ENCODE assay signal across 13 cellular contexts in genomic region chr11:63534895-63535461, GRCh38. TPM values are rescaled to one million over a fixed set of nuclear protein-coding genes. Genes with fewer than 3 reads are reported as not detected.
A peak's percentile ranks its signal among the peaks of the same experiment; 100 is the strongest.
DNase-seq lines count a peak whose midpoint lies in the region; ATAC-seq and TF ChIP-seq lines count a peak whose summit lies in the region.
"Had no signal": no experiment of that assay in that cellular context is flagged by ENCODE, and none has a peak within 500 bp of the region (broad histone marks: within the 10 kb centered on the region; RNA-seq: fewer than 3 reads in every experiment).

No MANE protein-coding gene starts in this region.

- no peak for TF ChIP-seq POLR2A in stomach (IDR thresholded peaks at IDR 0.05)

- intact Hi-C loops in stomach (cut with DNase I; ENCODE audit: low total_unique reads) (no loop called here), posterior vena cava (cut with DNase I) (no loop called here)

- H3K4me1 ChIP-seq in stomach, result peaks cover 39 to 67% (median 47%) of the 10 kb centered on the region in 4 donors

- H3K9me3 ChIP-seq in stomach, result no peaks in the 10 kb centered on the region

- no peak for TF ChIP-seq CTCF in stomach (IDR thresholded peaks at IDR 0.05)

- peaks cover 93% of the 10 kb centered on the region for H3K4me1 Mint-ChIP-seq in activated naive CD4-positive, alpha-beta T cell treated with anti-CD3 and anti-CD28 coated beads, Interleukin-2, amount 50 U/mL, for 24 hours

- TF ChIP-seq EP300 in stomach (IDR thresholded peaks at IDR 0.05), result no peak

- DNase-seq in activated naive CD4-positive, alpha-beta T cell treated with Interleukin-2 at 50 U/mL for 16 hours, result peak; percentile 17
- DNase-seq in activated naive CD4-positive, alpha-beta T cell treated with anti-CD3 and anti-CD28 coated beads, Interleukin-2, amount 50 U/mL, for 16 hours, result no peak
- no peak for DNase-seq in stomach
- DNase-seq in posterior vena cava (ENCODE audit: low spot score), result no peak
- DNase-seq in DMS79 (lab: John Stamatoyannopoulos, UW), result no peak
- no peak for DNase-seq in foreskin melanocyte
- DNase-seq: activated CD8-positive, alpha-beta memory T cell treated with anti-CD3 and anti-CD28 coated beads for 24 hours; cerebellar nuclear complex; foreskin keratinocyte; NCI-H187 had no signal

- peak overlapping the region; percentile 30 for H3K4me3 Mint-ChIP-seq in activated naive CD4-positive, alpha-beta T cell treated with anti-CD3 and anti-CD28 coated beads, Interleukin-2, amount 50 U/mL, for 24 hours

- H3K27me3 Mint-ChIP-seq in activated naive CD4-positive, alpha-beta T cell treated with anti-CD3 and anti-CD28 coated beads, Interleukin-2, amount 50 U/mL, for 24 hours, result no peaks in the 10 kb centered on the region

- ATAC-seq in HG03175 (IDR thresholded peaks at IDR 0.05; ENCODE audit: unreplicated experiment), result peak; percentile 34
- ATAC-seq: foreskin keratinocyte had no signal

- H3K36me3 Mint-ChIP-seq in activated naive CD4-positive, alpha-beta T cell treated with anti-CD3 and anti-CD28 coated beads, Interleukin-2, amount 50 U/mL, for 24 hours, result no peaks in the 10 kb centered on the region

- H3K9me3 Mint-ChIP-seq in activated naive CD4-positive, alpha-beta T cell treated with anti-CD3 and anti-CD28 coated beads, Interleukin-2, amount 50 U/mL, for 24 hours, result no peaks in the 10 kb centered on the region

- WGBS in stomach, 5 donors, result 81 to 89% (median 85%) methylated on average over 5 of the region's 5 CpGs

- H3K36me3 ChIP-seq in stomach, result peaks cover 0 to 11% (median 4%) of the 10 kb centered on the region in 4 donors

- H3K27ac ChIP-seq in stomach, result peak overlapping the region in 4 of 5 donors; percentile 19 to 97 (median 92)
- H3K27ac ChIP-seq: foreskin keratinocyte, HL-60 had no signal

- no peak overlapping the region for H3K4me3 ChIP-seq in stomach

- H3K27ac Mint-ChIP-seq in activated naive CD4-positive, alpha-beta T cell treated with anti-CD3 and anti-CD28 coated beads, Interleukin-2, amount 50 U/mL, for 24 hours, result peak overlapping the region; percentile 51

- H3K27me3 ChIP-seq in stomach, result no peaks in the 10 kb centered on the region
- H3K27me3 ChIP-seq: foreskin keratinocyte had no signal

RNA-seq across cellular contexts. Expression of gene PLAAT4, which starts 1.6 kb away (rescaled TPM):
- total RNA-seq in stomach, result 100 to 1,000 TPM in 1 of 5 donors, 10 to 100 TPM in 3, 1 to 10 TPM in 1; 4.0 to 121 (median 12.7) TPM
- 100 to 1,000 TPM in 1 of 3 donors, 10 to 100 TPM in 2; 86.9 to 262 (median 98.5) TPM for polyA plus RNA-seq in stomach
- total RNA-seq in posterior vena cava, result 10 to 100 TPM; 11.5 to 19.3 TPM

RNA-seq across cellular contexts. Expression of gene PLAAT2, which starts 28.2 kb away (rescaled TPM):
- total RNA-seq in stomach, result 10 to 100 TPM in 1 of 5 donors, 1 to 10 TPM in 1, not detected in 3; 1.3 to 19.5 TPM
- 10 to 100 TPM in 1 of 3 donors, 1 to 10 TPM in 2; 6.8 to 66.7 (median 7.6) TPM for polyA plus RNA-seq in stomach
- total RNA-seq in posterior vena cava, result not detected
- total RNA-seq: foreskin keratinocyte had no signal

RNA-seq across cellular contexts. Expression of gene LGALS12, which starts 29.1 kb away (rescaled TPM):
- total RNA-seq in stomach (under 1 TPM in 1 of 5 donors, not detected in 4; 0.55 TPM), posterior vena cava (1 to 10 TPM in 1 of 2 donors, under 1 TPM in 1; 0.90 to 1.1 TPM)
- 1 to 10 TPM in 1 of 3 donors, under 1 TPM in 2; 0.38 to 1.1 (median 0.44) TPM for polyA plus RNA-seq in stomach
- total RNA-seq: foreskin keratinocyte had no signal
- polyA plus RNA-seq: foreskin keratinocyte had no signal

RNA-seq across cellular contexts. Expression of gene PLAAT5, which starts 44.0 kb away (rescaled TPM):
- total RNA-seq in stomach (1 to 10 TPM in 2 of 5 donors, not detected in 3; 1.8 to 2.4 TPM), posterior vena cava (1 to 10 TPM in 1 of 2 donors, under 1 TPM in 1; 0.86 to 3.2 TPM)
- 1 to 10 TPM; 1.1 to 1.9 (median 1.9) TPM for polyA plus RNA-seq in stomach
- total RNA-seq: foreskin keratinocyte had no signal
- polyA plus RNA-seq: foreskin keratinocyte had no signal
